Comparison of ENCODE assay signal across 8 cellular contexts in genomic region chr2:86719637-86720540, GRCh38. TPM values are rescaled to one million over a fixed set of nuclear protein-coding genes. Genes with fewer than 3 reads are reported as not detected.
DNase-seq lines count a peak whose midpoint lies in the region; ATAC-seq lines count a peak whose summit lies in the region.
"Not testable (repeated sequence)": the region's sequence is repeated elsewhere in the genome, so short reads cannot be mapped to it uniquely, and the experiment has no call there.

TSS of gene RMND5A (plus strand) at chr2:86720291. CDS start at chr2:86720668, 377 bp downstream.

- not testable (repeated sequence) for H3K27me3 Mint-ChIP-seq in activated naive CD8-positive, alpha-beta T cell treated with anti-CD3 and anti-CD28 coated beads for 36 hours

- peak within 1 kb of the TSS; percentile 87 for H3K4me3 Mint-ChIP-seq in activated naive CD8-positive, alpha-beta T cell treated with anti-CD3 and anti-CD28 coated beads for 36 hours

- H3K27ac Mint-ChIP-seq in activated naive CD8-positive, alpha-beta T cell treated with anti-CD3 and anti-CD28 coated beads for 36 hours = peak within 1 kb of the TSS; percentile 89

- not testable (repeated sequence) for H3K4me1 Mint-ChIP-seq in activated naive CD8-positive, alpha-beta T cell treated with anti-CD3 and anti-CD28 coated beads for 36 hours

- ATAC-seq in HG02571 (IDR thresholded peaks at IDR 0.05; ENCODE audit: unreplicated experiment) = peak; percentile 90

- peak within 1 kb of the TSS; percentile 76 for H3K27ac ChIP-seq in substantia nigra (ENCODE audit: low read depth, low read length, poor library complexity, severe bottlenecking)

- H3K36me3 Mint-ChIP-seq in activated naive CD8-positive, alpha-beta T cell treated with anti-CD3 and anti-CD28 coated beads for 36 hours = not testable (repeated sequence)

- peak; percentile 78 for DNase-seq in GM04504 (ENCODE audit: low read depth)
- peak; percentile 77 for DNase-seq in NCI-H1092 (lab: John Stamatoyannopoulos, UW)
- DNase-seq in T follicular helper cell (ENCODE audit: low read depth) = peak; percentile 87
- DNase-seq in activated naive CD8-positive, alpha-beta T cell treated with anti-CD3 and anti-CD28 coated beads for 36 hours = peak; percentile 95
- DNase-seq in glomerular visceral epithelial cell (ENCODE audit: extremely low spot score) = peak; percentile 84
- peak; percentile 95 for DNase-seq in occipital lobe (lab: John Stamatoyannopoulos, UW)
- DNase-seq in substantia nigra (lab: John Stamatoyannopoulos, UW) = peak; percentile 25 to 99 (median 90)

- not testable (repeated sequence) for H3K9me3 Mint-ChIP-seq in activated naive CD8-positive, alpha-beta T cell treated with anti-CD3 and anti-CD28 coated beads for 36 hours

RNA-seq across cellular contexts. Expression of gene RMND5A, which starts in this region (rescaled TPM):
- 10 to 100 TPM; 63.4 to 65.9 TPM for total RNA-seq in activated naive CD8-positive, alpha-beta T cell treated with anti-CD3 and anti-CD28 coated beads for 36 hours
- 83.0 TPM for total RNA-seq in occipital lobe

Comparison
In these comparisons a context has a peak if more than half of its experiments do, and no peak if none do; other contexts are left out.
1. Peak in every context shown above with its lines: DNase-seq, ATAC-seq and H3K27ac ChIP-seq.